ENCODE assay signal across 18 cellular contexts in the genomic region with DNA sequence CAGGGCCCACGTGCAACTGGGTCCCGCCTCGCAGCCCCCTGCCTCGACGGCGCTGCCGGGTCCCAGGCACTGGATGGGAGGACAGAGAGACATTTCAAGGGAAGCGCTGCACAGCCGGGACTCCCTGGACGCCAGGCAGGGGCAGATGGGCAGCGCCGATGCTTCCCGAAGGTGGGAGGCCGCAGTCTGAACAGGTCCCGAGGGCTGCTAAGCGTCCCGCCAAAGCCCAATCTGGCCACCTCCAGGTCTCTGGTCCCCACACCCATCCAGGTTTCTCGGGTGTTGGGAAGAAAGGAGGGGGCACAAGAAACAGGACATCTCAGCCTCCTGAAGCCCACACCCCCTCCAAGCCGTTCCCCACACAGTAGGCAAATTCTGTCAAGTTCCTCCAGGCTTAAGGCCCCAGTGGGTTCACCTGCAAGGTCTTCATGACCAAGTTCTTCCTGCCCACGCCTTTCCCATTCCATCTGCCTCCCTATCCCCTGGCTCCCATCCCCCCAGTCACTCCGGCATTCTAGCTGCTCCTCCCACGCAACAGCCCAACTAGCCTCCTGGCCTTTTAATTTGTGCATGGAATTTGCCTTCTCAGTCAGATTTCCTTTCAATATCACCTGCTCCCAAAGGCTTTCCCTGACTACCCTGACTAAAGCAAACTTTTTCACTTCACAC. TPM values are rescaled to one million over a fixed set of nuclear protein-coding genes. Genes with fewer than 3 reads are reported as not detected.
DNase-seq lines count a peak whose midpoint lies in the region; ATAC-seq and TF ChIP-seq lines count a peak whose summit lies in the region.
"Had no signal": no experiment of that assay in that cellular context is flagged by ENCODE, and none has a peak within 500 bp of the region (broad histone marks: within the 10 kb centered on the region; RNA-seq: fewer than 3 reads in every experiment).

No MANE protein-coding gene starts in this region.

- ATAC-seq in GM19463 (IDR thresholded peaks at IDR 0.05; ENCODE audit: unreplicated experiment), result no peak
- ATAC-seq: activated T-helper 17 cell treated with anti-CD3 and anti-CD28 coated beads, Interleukin-2, amount 50 U/mL, for 72 hours had no signal

- H3K27ac ChIP-seq in HUES48 (ENCODE audit: low read depth, low read length), result no peak overlapping the region
- no peak overlapping the region for H3K27ac ChIP-seq in effector memory CD4-positive, alpha-beta T cell (ENCODE audit: insufficient read depth, low read length, poor library complexity, severe bottlenecking)
- H3K27ac ChIP-seq: thoracic aorta, WERI-Rb-1 had no signal

- peaks cover 13% of the 10 kb centered on the region; the same call in 1 of the 2 replicates for H3K4me1 ChIP-seq in HUES48 (ENCODE audit: control insufficient read depth, insufficient read depth, low read length)
- peaks cover 7% of the 10 kb centered on the region for H3K4me1 ChIP-seq in effector memory CD4-positive, alpha-beta T cell (ENCODE audit: control insufficient read depth, insufficient read depth, low read length, poor library complexity, severe bottlenecking)

- TF ChIP-seq CTCF in glutamatergic neuron (IDR thresholded peaks at IDR 0.05; ENCODE audit: partially characterized antibody, unreplicated experiment) (no peak), neural crest cell (conservative IDR thresholded peaks at IDR 0.05) (no peak)

- H3K4me1 Mint-ChIP-seq in glutamatergic neuron (ENCODE audit: low read depth, unreplicated experiment) (peaks cover under 1% of the 10 kb centered on the region), neural crest cell (peaks cover 24% of the 10 kb centered on the region)

- DNase-seq in Daoy (ENCODE audit: low read depth) (peak; percentile 36), glutamatergic neuron (no peak), neural crest cell (ENCODE audit: low read depth, low spot score) (no peak), DMS114 treated with DMSO at 0.1 percent for 48 hours (lab: John Stamatoyannopoulos, UW; ENCODE audit: unreplicated experiment) (no peak), SKM-1 (lab: John Stamatoyannopoulos, UW; ENCODE audit: unreplicated experiment) (no peak)
- DNase-seq in effector memory CD4-positive, alpha-beta T cell, result no peak
- DNase-seq: MG63; NCI-H1694; stimulated activated CD4-positive, alpha-beta T cell treated with anti-CD3 and anti-CD28 coated beads, Interleukin-4, amount 100 ng/mL, for 24 hours; T-helper 1 cell; WERI-Rb-1 had no signal

- H3K36me3 Mint-ChIP-seq in glutamatergic neuron (ENCODE audit: unreplicated experiment) (peaks cover 15% of the 10 kb centered on the region), neural crest cell (ENCODE audit: low read depth) (peaks cover 3% of the 10 kb centered on the region)

- no peaks in the 10 kb centered on the region for H3K9me3 ChIP-seq in HUES48 (ENCODE audit: control insufficient read depth, insufficient read depth, low read length)
- H3K9me3 ChIP-seq in effector memory CD4-positive, alpha-beta T cell (ENCODE audit: control insufficient read depth, low read length), result no peaks in the 10 kb centered on the region
- H3K9me3 ChIP-seq: MG63, thoracic aorta had no signal

- no peaks in the 10 kb centered on the region for H3K36me3 ChIP-seq in HUES48 (ENCODE audit: control insufficient read depth, insufficient read depth, low read length)
- no peaks in the 10 kb centered on the region for H3K36me3 ChIP-seq in effector memory CD4-positive, alpha-beta T cell (ENCODE audit: control insufficient read depth, insufficient read depth, low read length)
- H3K36me3 ChIP-seq: MG63, thoracic aorta, WERI-Rb-1 had no signal

- peaks cover 76% of the 10 kb centered on the region for H3K27me3 ChIP-seq in HUES48 (ENCODE audit: control insufficient read depth, insufficient read depth, low read length)
- peaks cover 13% of the 10 kb centered on the region for H3K27me3 ChIP-seq in effector memory CD4-positive, alpha-beta T cell (replicated peaks; ENCODE audit: control insufficient read depth, insufficient read depth, low read length, poor library complexity, severe bottlenecking)

- H3K9me3 Mint-ChIP-seq in glutamatergic neuron (ENCODE audit: unreplicated experiment), result peaks cover 5% of the 10 kb centered on the region
- H3K9me3 Mint-ChIP-seq in neural crest cell, result peaks cover 5% of the 10 kb centered on the region
- H3K9me3 Mint-ChIP-seq: activated T-helper 17 cell treated with anti-CD3 and anti-CD28 coated beads, Interleukin-2, amount 50 U/mL, for 72 hours had no signal

- peak overlapping the region; percentile 14; the same call in 1 of the 2 replicates for H3K4me3 ChIP-seq in HUES48 (ENCODE audit: low read depth, low read length)
- no peak overlapping the region for H3K4me3 ChIP-seq in effector memory CD4-positive, alpha-beta T cell (ENCODE audit: insufficient read depth, low read depth, low read length, poor library complexity, severe bottlenecking)
- H3K4me3 ChIP-seq: MG63, thoracic aorta had no signal

- no peak overlapping the region for H3K9ac ChIP-seq in HUES48 (ENCODE audit: low read depth, low read length)

- peaks cover 28% of the 10 kb centered on the region for H3K27me3 Mint-ChIP-seq in glutamatergic neuron (ENCODE audit: unreplicated experiment)
- peaks cover 16% of the 10 kb centered on the region for H3K27me3 Mint-ChIP-seq in neural crest cell (ENCODE audit: low read depth)

- no peak overlapping the region for H3K27ac Mint-ChIP-seq in glutamatergic neuron (ENCODE audit: unreplicated experiment)
- H3K27ac Mint-ChIP-seq in neural crest cell (ENCODE audit: unreplicated experiment), result no peak overlapping the region
- H3K27ac Mint-ChIP-seq: activated T-helper 17 cell treated with anti-CD3 and anti-CD28 coated beads, Interleukin-2, amount 50 U/mL, for 72 hours had no signal

- H3K4me3 Mint-ChIP-seq in glutamatergic neuron (ENCODE audit: unreplicated experiment) (peak overlapping the region; percentile 0), neural crest cell (peak overlapping the region; percentile 18)
- H3K4me3 Mint-ChIP-seq: activated T-helper 17 cell treated with anti-CD3 and anti-CD28 coated beads, Interleukin-2, amount 50 U/mL, for 72 hours had no signal

RNA-seq across cellular contexts. Expression of gene CPXM1, which starts 5.4 kb away (rescaled TPM):
- total RNA-seq in Daoy (2014; rRNA removed; shearing (Covaris generic)), result 2.0 and 2.7 TPM in 2 replicates
- total RNA-seq in glutamatergic neuron (ENCODE audit: unreplicated experiment), result 28.1 TPM
- total RNA-seq in neural crest cell, result 200 and 218 TPM in 2 replicates
- total RNA-seq: thoracic aorta had no signal

RNA-seq across cellular contexts. Expression of gene C20orf141, which starts 9.0 kb away (rescaled TPM):
- total RNA-seq in Daoy (2014; rRNA removed; shearing (Covaris generic)), result not detected in 2 replicates
- not detected for total RNA-seq in glutamatergic neuron (ENCODE audit: unreplicated experiment)
- not detected in 2 replicates for total RNA-seq in neural crest cell
- total RNA-seq: activated T-helper 17 cell treated with anti-CD3 and anti-CD28 coated beads, Interleukin-2, amount 50 U/mL, for 72 hours; chondrocyte; skeletal muscle tissue; thoracic aorta had no signal

RNA-seq across cellular contexts. Expression of gene TMEM239, which starts 10.3 kb away (rescaled TPM):
- not detected in 2 replicates for total RNA-seq in Daoy (2014; rRNA removed; shearing (Covaris generic))
- not detected for total RNA-seq in glutamatergic neuron (ENCODE audit: unreplicated experiment)
- total RNA-seq in neural crest cell, result not detected in 2 replicates
- total RNA-seq: activated T-helper 17 cell treated with anti-CD3 and anti-CD28 coated beads, Interleukin-2, amount 50 U/mL, for 72 hours; chondrocyte; omental fat pad; skeletal muscle tissue; thoracic aorta had no signal

RNA-seq across cellular contexts. Expression of gene PCED1A, which starts 34.6 kb away (rescaled TPM):
- total RNA-seq in Daoy (2014; rRNA removed; shearing (Covaris generic)), result 13.9 and 15.9 TPM in 2 replicates
- total RNA-seq in glutamatergic neuron (ENCODE audit: unreplicated experiment), result 41.6 TPM
- total RNA-seq in neural crest cell, result 68.7 and 71.9 TPM in 2 replicates

RNA-seq across cellular contexts. Expression of gene VPS16, which starts 34.7 kb away (rescaled TPM):
- total RNA-seq in Daoy (2014; rRNA removed; shearing (Covaris generic)), result 29.8 and 30.9 TPM in 2 replicates
- 46.3 TPM for total RNA-seq in glutamatergic neuron (ENCODE audit: unreplicated experiment)
- 49.8 and 50.6 TPM in 2 replicates for total RNA-seq in neural crest cell
